1 cellular context compared by ENCODE assay signal in genomic region chr16:71426069-71426879, GRCh38.
TF ChIP-seq lines count a peak whose summit lies in the region.

No MANE protein-coding gene starts in this region.

TF ChIP-seq in GM12878, 131 proteins besides CTCF, POLR2A, EP300 and RAD21 (continued from another document):
- TF ChIP-seq E2F8 (IDR thresholded peaks at IDR 0.05; ENCODE audit: low read depth, partially characterized antibody) (no peak), SREBF2 (IDR thresholded peaks at IDR 0.05; ENCODE audit: low read length) (peak; percentile 86), IRF4 (IDR thresholded peaks at IDR 0.05; ENCODE audit: low read depth, low read length) (no peak)
